18 cellular contexts compared by ENCODE assay signal in the genomic region with DNA sequence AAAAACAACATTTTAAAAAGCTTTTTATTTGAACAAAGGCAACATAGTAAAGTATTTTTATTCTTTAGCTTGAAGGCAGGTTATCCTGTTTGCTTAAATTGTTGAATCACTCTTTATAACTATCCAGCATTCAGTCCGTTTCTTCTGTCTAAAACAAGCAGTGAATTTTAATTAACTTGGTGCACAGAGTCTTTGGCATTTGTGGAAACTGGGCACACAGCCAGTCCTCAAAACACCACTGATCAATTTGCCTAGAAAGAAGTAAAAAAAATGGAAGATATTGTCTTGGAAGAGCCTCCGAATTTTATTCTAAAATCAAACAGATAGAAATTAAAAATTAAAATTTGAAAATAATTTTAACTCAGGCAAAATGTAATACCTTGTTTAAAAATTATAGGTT.
A peak's percentile ranks its signal among the peaks of the same experiment; 100 is the strongest.
DNase-seq lines count a peak whose midpoint lies in the region; ATAC-seq lines count a peak whose summit lies in the region.
"Had no signal": no experiment of that assay in that cellular context is flagged by ENCODE, and none has a peak within 500 bp of the region (broad histone marks: within the 10 kb centered on the region; RNA-seq: fewer than 3 reads in every experiment).

No MANE protein-coding gene starts in this region.

- peak overlapping the region; percentile 40 for H3K9ac ChIP-seq in SK-N-MC (ENCODE audit: insufficient read length)

- peak overlapping the region; percentile 69; the same call in 1 of the 2 replicates for H3K27ac ChIP-seq in SK-N-MC
- H3K27ac ChIP-seq: RWPE1 had no signal

- in situ Hi-C loops in G401 (cut with HindIII; ENCODE audit: low sequenced_read_pairs): no loop called here

- ATAC-seq in GM18873 (IDR thresholded peaks at IDR 0.05; ENCODE audit: low FRiP score, unreplicated experiment) (no peak), HG02885 (IDR thresholded peaks at IDR 0.05; ENCODE audit: poor library complexity, unreplicated experiment) (no peak), HG02884 (IDR thresholded peaks at IDR 0.05; ENCODE audit: unreplicated experiment) (no peak), GM19035 (IDR thresholded peaks at IDR 0.05; ENCODE audit: unreplicated experiment) (no peak)
- ATAC-seq: GM23338, HCT116, PC-3 had no signal

- no peaks in the 10 kb centered on the region for H3K36me3 ChIP-seq in SK-N-MC (ENCODE audit: insufficient read depth, low read length)

- H3K9me3 ChIP-seq in SK-N-MC (ENCODE audit: low read depth, low read length): no peaks in the 10 kb centered on the region

- H3K4me3 ChIP-seq in SK-N-MC: peak overlapping the region; percentile 64
- H3K4me3 ChIP-seq: GM23338 had no signal

- DNase-seq in G401 (ENCODE audit: low spot score) (peak; percentile 27), SK-N-MC (ENCODE audit: low read depth, low spot score) (no peak), head of caudate nucleus (peak in 37 of 42 donors; percentile 5 to 69 (median 41)), posterior cingulate gyrus (peak in 7 of 10 donors; percentile 25 to 75 (median 46))
- DNase-seq: Calu3; CD4-positive, CD25-positive, alpha-beta regulatory T cell; DMS79 treated with DMSO at 0.1 percent for 48 hours; KBM-7; NCI-H1048; NCI-H748 treated with DMSO at 0.1 percent for 48 hours; PC-3 had no signal

- intact Hi-C loops in head of caudate nucleus (cut with DNase I): no loop called here
- intact Hi-C loops in posterior cingulate gyrus (cut with DNase I): no loop called here
